In the genomic region with DNA sequence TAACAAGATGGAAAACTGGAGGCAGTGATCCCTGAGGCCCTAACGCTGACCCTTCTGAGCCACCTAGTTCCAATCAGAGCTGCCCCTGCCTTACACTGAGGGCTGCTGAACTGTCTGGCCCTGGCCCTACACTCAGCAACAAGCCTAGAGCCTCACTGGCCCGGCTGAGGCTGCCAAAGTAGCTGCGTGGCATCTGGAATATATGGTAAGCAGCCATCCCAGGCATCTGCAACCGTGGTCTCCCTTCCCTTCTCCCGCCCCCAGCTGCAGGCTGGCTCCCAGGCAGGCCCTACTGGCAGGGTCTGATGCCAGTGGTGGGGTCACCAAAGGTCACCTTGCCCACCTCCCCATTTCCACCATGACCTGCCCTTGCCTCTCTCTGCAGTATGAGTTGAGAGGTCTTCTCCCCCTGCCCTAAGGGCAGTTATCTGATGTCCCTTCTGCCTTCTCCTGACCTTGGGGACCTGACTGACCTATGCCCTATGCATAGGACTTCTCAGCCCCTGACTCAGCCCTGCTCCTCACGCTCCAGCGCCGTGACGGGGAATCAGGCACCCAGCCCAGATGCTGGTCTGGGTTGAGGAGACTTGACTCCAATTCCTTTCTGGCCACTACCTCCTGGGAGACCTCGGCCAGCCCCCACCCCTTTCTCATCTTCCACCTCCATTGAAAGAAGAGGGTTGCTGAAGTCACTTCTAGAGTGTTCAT, we compare ENCODE assay signal across 22 cellular contexts. TPM values are rescaled to one million over a fixed set of nuclear protein-coding genes. Genes with fewer than 3 reads are reported as not detected.
A peak's percentile ranks its signal among the peaks of the same experiment; 100 is the strongest.
DNase-seq lines count a peak whose midpoint lies in the region; ATAC-seq, FAIRE-seq and TF ChIP-seq lines count a peak whose summit lies in the region.
"Had no signal": no experiment of that assay in that cellular context is flagged by ENCODE, and none has a peak within 500 bp of the region (broad histone marks: within the 10 kb centered on the region; RNA-seq: fewer than 3 reads in every experiment).

No MANE protein-coding gene starts in this region.

- no peaks in the 10 kb centered on the region for H3K9me3 Mint-ChIP-seq in activated naive CD8-positive, alpha-beta T cell treated with anti-CD3 and anti-CD28 coated beads for 36 hours
- no peaks in the 10 kb centered on the region for H3K9me3 Mint-ChIP-seq in activated naive CD8-positive, alpha-beta T cell treated with anti-CD3 and anti-CD28 coated beads, Interleukin-2, amount 50 U/mL, for 24 hours
- H3K9me3 Mint-ChIP-seq: nephron had no signal

- no peaks in the 10 kb centered on the region for H3K36me3 ChIP-seq in K562 (ENCODE audit: control insufficient read depth, insufficient read depth, low read length)
- no peaks in the 10 kb centered on the region for H3K36me3 ChIP-seq in mucosa of descending colon (ENCODE audit: low read depth)
- no peaks in the 10 kb centered on the region for H3K36me3 ChIP-seq in upper lobe of right lung
- no peaks in the 10 kb centered on the region for H3K36me3 ChIP-seq in HAP-1 (replicated peaks)

- no peak for TF ChIP-seq POLR2A in K562 (conservative IDR thresholded peaks at IDR 0.05)

- H3K4me2 ChIP-seq in K562 (ENCODE audit: insufficient read depth, low read length), result no peak overlapping the region

- H3K4me3 ChIP-seq in K562 (no peak overlapping the region), mucosa of descending colon (no peak overlapping the region), upper lobe of right lung (no peak overlapping the region), HAP-1 (no peak overlapping the region)
- H3K4me3 ChIP-seq: heart right ventricle, SJSA1 had no signal

- no peak for TF ChIP-seq EP300 in K562 (IDR thresholded peaks at IDR 0.05; ENCODE audit: low read length)

- TF ChIP-seq RAD21 in K562 (CRISPR knock-in tag; conservative IDR thresholded peaks at IDR 0.05 in 1 of 2, IDR thresholded peaks at IDR 0.05 in 1 of 2), result no peak

- H3K9me1 ChIP-seq in K562 (ENCODE audit: control insufficient read depth, insufficient read depth, low read length), result no peaks in the 10 kb centered on the region

- no peaks in the 10 kb centered on the region for H3K79me2 ChIP-seq in K562 (ENCODE audit: control insufficient read depth, insufficient read depth, low read length)

- peak overlapping the region; percentile 35 for H3K27ac Mint-ChIP-seq in activated naive CD8-positive, alpha-beta T cell treated with anti-CD3 and anti-CD28 coated beads for 36 hours
- no peak overlapping the region for H3K27ac Mint-ChIP-seq in activated naive CD8-positive, alpha-beta T cell treated with anti-CD3 and anti-CD28 coated beads, Interleukin-2, amount 50 U/mL, for 24 hours
- H3K27ac Mint-ChIP-seq: activated CD4-positive, alpha-beta T cell treated with anti-CD3 and anti-CD28 coated beads for 36 hours; nephron had no signal

- DNase-seq in activated naive CD8-positive, alpha-beta T cell treated with anti-CD3 and anti-CD28 coated beads for 36 hours, result no peak
- no peak for DNase-seq in activated naive CD8-positive, alpha-beta T cell treated with anti-CD3 and anti-CD28 coated beads, Interleukin-2, amount 50 U/mL, for 24 hours
- no peak for DNase-seq in K562 (ENCODE audit: extremely low read depth in 1 of 4, low spot score in 3 of 4)
- DNase-seq in mucosa of descending colon, result peak in 2 of 3 donors; percentile 24 to 42
- DNase-seq in upper lobe of right lung, result peak; percentile 58
- no peak for DNase-seq in NCI-H128 (lab: John Stamatoyannopoulos, UW; ENCODE audit: unreplicated experiment)
- DNase-seq in HAP-1 (ENCODE audit: low spot score in 2 of 2), result no peak
- DNase-seq: activated CD4-positive, alpha-beta T cell treated with anti-CD3 and anti-CD28 coated beads for 36 hours; activated CD8-positive, alpha-beta memory T cell treated with anti-CD3 and anti-CD28 coated beads, Interleukin-2, amount 50 U/mL, for 48 hours; activated naive CD4-positive, alpha-beta T cell treated with Interleukin-2 at 50 U/mL for 16 hours; cortex of kidney; H7; heart right ventricle; NCI-H1436 treated with DMSO at 0.1 percent for 48 hours; NCI-H2171 treated with DMSO at 0.1 percent for 48 hours; NCI-H526 treated with DMSO at 0.1 percent for 48 hours had no signal

- H3K27me3 Mint-ChIP-seq in activated naive CD8-positive, alpha-beta T cell treated with anti-CD3 and anti-CD28 coated beads for 36 hours, result peaks cover 3% of the 10 kb centered on the region
- H3K27me3 Mint-ChIP-seq in activated naive CD8-positive, alpha-beta T cell treated with anti-CD3 and anti-CD28 coated beads, Interleukin-2, amount 50 U/mL, for 24 hours, result no peaks in the 10 kb centered on the region
- H3K27me3 Mint-ChIP-seq: activated CD4-positive, alpha-beta T cell treated with anti-CD3 and anti-CD28 coated beads for 36 hours had no signal

- H3K9ac ChIP-seq in K562 (ENCODE audit: insufficient read depth in 1 of 2, low read depth in 2 of 2, low read length in 2 of 2), result no peak overlapping the region

- peaks cover 57% of the 10 kb centered on the region for H3K4me1 Mint-ChIP-seq in activated naive CD8-positive, alpha-beta T cell treated with anti-CD3 and anti-CD28 coated beads for 36 hours
- peaks cover 55% of the 10 kb centered on the region for H3K4me1 Mint-ChIP-seq in activated naive CD8-positive, alpha-beta T cell treated with anti-CD3 and anti-CD28 coated beads, Interleukin-2, amount 50 U/mL, for 24 hours

- CTCF ChIA-PET in K562 (lab: Yijun Ruan, JAX; ENCODE audit: low intra/inter-chr PET ratio), result no interaction called here

- H4K20me1 ChIP-seq in K562 (replicated peaks; ENCODE audit: control insufficient read depth, insufficient read depth, low read length), result 0 out of 2 replicates have a peak, but pooled peaks cover 3% of the 10 kb centered on the region

- intact Hi-C loops in K562 (cut with micrococcal nuclease), result no loop called here
- intact Hi-C loops in mucosa of descending colon (cut with DNase I, micrococcal nuclease), result no loop called here
- intact Hi-C loops in upper lobe of right lung (cut with DNase I), result no loop called here

- in situ Hi-C loops in K562 (cut with MboI) (no loop called here), HAP-1 (cut with MboI; ENCODE audit: low sequenced_read_pairs) (no loop called here)

- H3K36me3 Mint-ChIP-seq in activated naive CD8-positive, alpha-beta T cell treated with anti-CD3 and anti-CD28 coated beads for 36 hours, result peaks cover 4% of the 10 kb centered on the region
- H3K36me3 Mint-ChIP-seq in activated naive CD8-positive, alpha-beta T cell treated with anti-CD3 and anti-CD28 coated beads, Interleukin-2, amount 50 U/mL, for 24 hours (ENCODE audit: low read depth), result no peaks in the 10 kb centered on the region

- no peak for FAIRE-seq in K562 (lab: Jason Lieb, UNC)
- FAIRE-seq: astrocyte, endothelial cell of umbilical vein, GM12892 had no signal

- no peak overlapping the region for H3K4me3 Mint-ChIP-seq in activated naive CD8-positive, alpha-beta T cell treated with anti-CD3 and anti-CD28 coated beads for 36 hours
- H3K4me3 Mint-ChIP-seq in activated naive CD8-positive, alpha-beta T cell treated with anti-CD3 and anti-CD28 coated beads, Interleukin-2, amount 50 U/mL, for 24 hours, result no peak overlapping the region
- H3K4me3 Mint-ChIP-seq: activated CD4-positive, alpha-beta T cell treated with anti-CD3 and anti-CD28 coated beads for 36 hours; nephron had no signal

- H3K27me3 ChIP-seq in K562 (ENCODE audit: control insufficient read depth in 2 of 2, insufficient read depth in 2 of 2, low read length in 2 of 2) (no peaks in the 10 kb centered on the region), upper lobe of right lung (no peaks in the 10 kb centered on the region), HAP-1 (ENCODE audit: low read depth) (no peaks in the 10 kb centered on the region)
- H3K27me3 ChIP-seq: heart right ventricle, SJSA1 had no signal

- no peak overlapping the region for H2AFZ ChIP-seq in K562 (ENCODE audit: low read depth, low read length)

- H3K9me3 ChIP-seq in K562 (replicated peaks; ENCODE audit: control insufficient read depth, insufficient read depth, low read depth, low read length) (no peaks in the 10 kb centered on the region), mucosa of descending colon (no peaks in the 10 kb centered on the region), upper lobe of right lung (no peaks in the 10 kb centered on the region), HAP-1 (no peaks in the 10 kb centered on the region)
- H3K9me3 ChIP-seq: heart right ventricle, SJSA1 had no signal

- POLR2A ChIA-PET in K562 (lab: Yijun Ruan, JAX), result interaction anchor here (1.7 to 5.7 kb wide), 2 partner anchors 11 to 14 kb away, joined by 5 to 27 read pairs; no protein-coding TSS in a partner anchor

- H3K27ac ChIP-seq in K562 (ENCODE audit: extremely low read depth, low read depth, low read length) (no peak overlapping the region), upper lobe of right lung (peak overlapping the region; percentile 42)
- H3K27ac ChIP-seq: SJSA1 had no signal

- TF ChIP-seq CTCF in K562 (IDR thresholded peaks at IDR 0.05 in 2 of 3, conservative IDR thresholded peaks at IDR 0.05 in 1 of 3; ENCODE audit: insufficient read depth in 2 of 3, low read depth in 1 of 3, low read length in 3 of 3) (no peak), mucosa of descending colon (IDR thresholded peaks at IDR 0.05) (no peak), upper lobe of right lung (IDR thresholded peaks at IDR 0.05) (no peak)

- no TSS peak for BruUV-seq in K562 (replicated peaks; lab: Mats Ljungman, UMichigan)

- WGBS in K562 (ENCODE audit: insufficient coverage, low coverage, missing lambda C conversion rate), result 44% methylated on average over 10 of the region's 10 CpGs

- H3K4me1 ChIP-seq in K562 (replicated peaks in 1 of 2; ENCODE audit: control insufficient read depth in 2 of 2, insufficient read depth in 2 of 2, low read length in 2 of 2) (peaks cover 9 to 17% of the 10 kb centered on the region in 2 experiments; a peak in 4 of 5 replicates), mucosa of descending colon (ENCODE audit: low read depth) (peaks cover 36% of the 10 kb centered on the region), upper lobe of right lung (peaks cover 35% of the 10 kb centered on the region), HAP-1 (no peaks in the 10 kb centered on the region)
- H3K4me1 ChIP-seq: SJSA1 had no signal

- ATAC-seq in activated naive CD8-positive, alpha-beta T cell treated with anti-CD3 and anti-CD28 coated beads, Interleukin-2, amount 50 U/mL, for 24 hours, result no peak
- ATAC-seq in K562 (no peak), mucosa of descending colon (no peak), upper lobe of right lung (no peak), GM18502 (IDR thresholded peaks at IDR 0.05; ENCODE audit: poor library complexity, unreplicated experiment) (no peak)
- ATAC-seq: activated CD4-positive, alpha-beta T cell treated with anti-CD3 and anti-CD28 coated beads for 36 hours; heart right ventricle had no signal

RNA-seq across cellular contexts. Expression of a gene that starts 45.3 kb away (rescaled TPM):
- 10 to 100 TPM; 10.4 TPM for total RNA-seq in activated naive CD8-positive, alpha-beta T cell treated with anti-CD3 and anti-CD28 coated beads for 36 hours
- total RNA-seq in K562 (2011; cell fraction: chromatin; rRNA removed; ENCODE audit: low replicate concordance), result 13.7 and 32.7 TPM in 2 replicates
- total RNA-seq in K562 (2011; cell fraction: nucleolus; rRNA removed), result 12.5 and 13.5 TPM in 2 replicates
- total RNA-seq in K562 (2011; cell fraction: nucleoplasm; rRNA removed), result 13.3 and 19.4 TPM in 2 replicates
- 7.0 and 7.3 TPM in 2 replicates for total RNA-seq in K562 (2014; rRNA removed)
- total RNA-seq in K562 (2014; rRNA removed; fragmentation: Illumina TruSeq; extraction: Trizol), result 4.2 and 5.0 TPM in 2 replicates
- 7.7 and 8.6 TPM in 2 replicates for total RNA-seq in K562 (2015; rRNA removed; fragmentation: Illumina TruSeq; extraction: Trizol)
- total RNA-seq in K562 (2021), result 9.5 and 10.6 TPM in 2 replicates
- polyA plus RNA-seq in K562 (2011; rRNA removed), result 13.9 and 26.9 TPM in 2 replicates
- polyA plus RNA-seq in K562 (2011; cell fraction: cytosol; rRNA removed), result 28.1 and 34.9 TPM in 2 replicates
- 14.0 and 18.6 TPM in 2 replicates for polyA plus RNA-seq in K562 (2011; cell fraction: nucleus; rRNA removed)
- 14.1 and 33.3 TPM in 2 replicates for polyA plus RNA-seq in K562 (2012)
- polyA plus RNA-seq in K562 (2014; fragmentation: Illumina TruSeq; extraction: Trizol), result 11.8 and 14.1 TPM in 2 replicates
- 1 to 10 TPM; 3.0 to 3.8 TPM for polyA plus RNA-seq in K562 (2014; fragmentation: Nextera tagmentation; extraction: Ambion mirVana)
- 11.7 and 14.0 TPM in 2 replicates for polyA plus RNA-seq in K562 (2014; rRNA removed)
- polyA minus RNA-seq in K562 (2011; rRNA and poly(A)+ RNA removed), result 8.9 and 12.3 TPM in 2 replicates
- 7.7 and 8.6 TPM in 2 replicates for polyA minus RNA-seq in K562 (2011; cell fraction: cytosol; rRNA and poly(A)+ RNA removed)
- 6.6 and 9.8 TPM in 2 replicates for polyA minus RNA-seq in K562 (2011; cell fraction: nucleus; rRNA and poly(A)+ RNA removed)
- total RNA-seq in mucosa of descending colon, result 10 to 100 TPM; 48.7 to 77.0 (median 52.5) TPM
- total RNA-seq in upper lobe of right lung, result 64.5 TPM

RNA-seq across cellular contexts. Expression of a gene that starts 48.1 kb away (rescaled TPM):
- total RNA-seq in activated naive CD8-positive, alpha-beta T cell treated with anti-CD3 and anti-CD28 coated beads for 36 hours, result 100 to 1,000 TPM; 109 to 117 TPM
- total RNA-seq in K562 (2011; cell fraction: chromatin; rRNA removed; ENCODE audit: low replicate concordance), result 53.9 and 134 TPM in 2 replicates
- 46.7 and 60.7 TPM in 2 replicates for total RNA-seq in K562 (2011; cell fraction: nucleolus; rRNA removed)
- 71.6 and 104 TPM in 2 replicates for total RNA-seq in K562 (2011; cell fraction: nucleoplasm; rRNA removed)
- total RNA-seq in K562 (2014; rRNA removed) (76.9 and 85.5 TPM in 2 replicates), K562 (2014; rRNA removed; fragmentation: Illumina TruSeq; extraction: Trizol) (143 and 167 TPM in 2 replicates), K562 (2015; rRNA removed; fragmentation: Illumina TruSeq; extraction: Trizol) (147 and 158 TPM in 2 replicates), K562 (2021) (104 and 106 TPM in 2 replicates), mucosa of descending colon (100 to 1,000 TPM in 2 of 3 donors, 10 to 100 TPM in 1; 97.9 to 138 (median 114) TPM), upper lobe of right lung (77.8 TPM)
- polyA plus RNA-seq in K562 (2011; rRNA removed) (115 and 144 TPM in 2 replicates), K562 (2014; fragmentation: Illumina TruSeq; extraction: Trizol) (155 and 187 TPM in 2 replicates), K562 (2014; fragmentation: Nextera tagmentation; extraction: Ambion mirVana) (100 to 1,000 TPM in 1 of 2 experiments, 10 to 100 TPM in 1; 63.8 to 142 TPM), K562 (2014; rRNA removed) (146 and 152 TPM in 2 replicates)
- 132 and 144 TPM in 2 replicates for polyA plus RNA-seq in K562 (2011; cell fraction: cytosol; rRNA removed)
- 251 and 259 TPM in 2 replicates for polyA plus RNA-seq in K562 (2011; cell fraction: nucleus; rRNA removed)
- polyA plus RNA-seq in K562 (2012), result 88.6 and 121 TPM in 2 replicates
- 78.0 and 80.4 TPM in 2 replicates for polyA minus RNA-seq in K562 (2011; rRNA and poly(A)+ RNA removed)
- polyA minus RNA-seq in K562 (2011; cell fraction: cytosol; rRNA and poly(A)+ RNA removed), result 45.1 and 48.8 TPM in 2 replicates
- 40.8 and 66.0 TPM in 2 replicates for polyA minus RNA-seq in K562 (2011; cell fraction: nucleus; rRNA and poly(A)+ RNA removed)

RNA-seq across cellular contexts. Expression of a gene that starts 48.4 kb away (rescaled TPM):
- 10 to 100 TPM; 27.2 to 30.5 TPM for total RNA-seq in activated naive CD8-positive, alpha-beta T cell treated with anti-CD3 and anti-CD28 coated beads for 36 hours
- total RNA-seq in K562 (2011; cell fraction: chromatin; rRNA removed; ENCODE audit: low replicate concordance), result 60.1 and 86.3 TPM in 2 replicates
- 29.9 and 41.0 TPM in 2 replicates for total RNA-seq in K562 (2011; cell fraction: nucleolus; rRNA removed)
- 44.0 and 48.0 TPM in 2 replicates for total RNA-seq in K562 (2011; cell fraction: nucleoplasm; rRNA removed)
- total RNA-seq in K562 (2014; rRNA removed) (14.5 and 20.0 TPM in 2 replicates), K562 (2014; rRNA removed; fragmentation: Illumina TruSeq; extraction: Trizol) (25.5 and 26.3 TPM in 2 replicates), K562 (2015; rRNA removed; fragmentation: Illumina TruSeq; extraction: Trizol) (25.2 and 27.8 TPM in 2 replicates), K562 (2021) (20.8 and 22.7 TPM in 2 replicates), mucosa of descending colon (10 to 100 TPM; 40.6 to 44.1 (median 42.0) TPM), upper lobe of right lung (36.2 TPM)
- polyA plus RNA-seq in K562 (2011; rRNA removed) (25.4 and 28.0 TPM in 2 replicates), K562 (2014; fragmentation: Illumina TruSeq; extraction: Trizol) (17.6 and 23.1 TPM in 2 replicates), K562 (2014; fragmentation: Nextera tagmentation; extraction: Ambion mirVana) (10 to 100 TPM; 10.2 to 13.4 TPM), K562 (2014; rRNA removed) (15.0 and 17.5 TPM in 2 replicates)
- 10.7 and 15.7 TPM in 2 replicates for polyA plus RNA-seq in K562 (2011; cell fraction: cytosol; rRNA removed)
- 21.4 and 28.5 TPM in 2 replicates for polyA plus RNA-seq in K562 (2011; cell fraction: nucleus; rRNA removed)
- 11.1 and 11.4 TPM in 2 replicates for polyA plus RNA-seq in K562 (2012)
- 61.4 and 62.4 TPM in 2 replicates for polyA minus RNA-seq in K562 (2011; rRNA and poly(A)+ RNA removed)
- polyA minus RNA-seq in K562 (2011; cell fraction: cytosol; rRNA and poly(A)+ RNA removed), result 31.9 and 34.4 TPM in 2 replicates
- polyA minus RNA-seq in K562 (2011; cell fraction: nucleus; rRNA and poly(A)+ RNA removed), result 26.1 and 51.2 TPM in 2 replicates

Comparison
In these comparisons a context has a peak if more than half of its experiments do, and no peak if none do; other contexts are left out.
1. DNase-seq: peak in mucosa of descending colon (2 of 3) and upper lobe of right lung (single experiment); none in activated naive CD8-positive, alpha-beta T cell treated with anti-CD3 and anti-CD28 coated beads for 36 hours (single experiment), activated naive CD8-positive, alpha-beta T cell treated with anti-CD3 and anti-CD28 coated beads, Interleukin-2, amount 50 U/mL, for 24 hours (single experiment), K562 (0 of 4), NCI-H128 (single experiment) and HAP-1 (0 of 2).